21 cellular contexts compared by ENCODE assay signal in genomic region chr4:85499573-85499972, GRCh38.
"Had no signal": no experiment of that assay in that cellular context is flagged by ENCODE, and none has a peak within 500 bp of the region (broad histone marks: within the 10 kb centered on the region; RNA-seq: fewer than 3 reads in every experiment).

No MANE protein-coding gene starts in this region.

- H3K9ac ChIP-seq: parathyroid adenoma had no signal

- H3K4me1 ChIP-seq: parathyroid adenoma had no signal

- H3K27me3 ChIP-seq: heart right ventricle, spleen, suprapubic skin had no signal

- ATAC-seq: esophagus mucosa, heart right ventricle, natural killer cell, sciatic nerve had no signal

- H3K4me1 Mint-ChIP-seq: natural killer cell had no signal

- H3K36me3 Mint-ChIP-seq: activated naive CD8-positive, alpha-beta T cell; natural killer cell; type B pancreatic cell had no signal

- DNase-seq: activated CD4-positive, alpha-beta T cell treated with anti-CD3 and anti-CD28 coated beads for 1 hour; activated CD8-positive, alpha-beta memory T cell treated with anti-CD3 and anti-CD28 coated beads for 24 hours; activated gamma-delta T cell; amniotic stem cell; effector CD8-positive, alpha-beta T cell; heart right ventricle; mesendoderm; natural killer cell; spleen; stimulated activated CD8-positive, alpha-beta memory T cell treated with anti-CD3 and anti-CD28 coated beads, Interleukin-4, amount 100 ng/mL, for 48 hours; SW 1271; T-helper 2 cell had no signal

- H3K27me3 Mint-ChIP-seq: activated naive CD8-positive, alpha-beta T cell; dendritic cell treated with granulocyte-macrophage colony-stimulating factor and Interleukin-4, amounts not matched to agents 40 ng/mL and 50 ng/mL, for 4 days; stimulated activated naive CD8-positive, alpha-beta T cell treated with anti-CD3 and anti-CD28 coated beads, Interleukin-15, Interleukin-2, amounts not matched to agents 100 ng/mL and 50 ng/mL, for 24 hours; type B pancreatic cell had no signal

- H3K9me3 ChIP-seq: suprapubic skin had no signal

- H3K9me3 Mint-ChIP-seq: type B pancreatic cell had no signal

- H3K27ac Mint-ChIP-seq: activated naive CD8-positive, alpha-beta T cell; natural killer cell; stimulated activated naive CD8-positive, alpha-beta T cell treated with anti-CD3 and anti-CD28 coated beads, Interleukin-15, Interleukin-2, amounts not matched to agents 100 ng/mL and 50 ng/mL, for 24 hours; type B pancreatic cell had no signal

- H2AFZ ChIP-seq: parathyroid adenoma had no signal

- H3K36me3 ChIP-seq: heart right ventricle, spleen, suprapubic skin had no signal

- H3K4me3 ChIP-seq: heart right ventricle, spleen, suprapubic skin had no signal

- H3K27ac ChIP-seq: parathyroid adenoma, VCaP had no signal

- H3K79me2 ChIP-seq: parathyroid adenoma had no signal

- H3K4me3 Mint-ChIP-seq: activated naive CD8-positive, alpha-beta T cell; dendritic cell treated with granulocyte-macrophage colony-stimulating factor and Interleukin-4, amounts not matched to agents 40 ng/mL and 50 ng/mL, for 4 days; natural killer cell; stimulated activated naive CD8-positive, alpha-beta T cell treated with anti-CD3 and anti-CD28 coated beads, Interleukin-15, Interleukin-2, amounts not matched to agents 100 ng/mL and 50 ng/mL, for 24 hours; type B pancreatic cell had no signal
